9 cellular contexts compared by ENCODE assay signal in the genomic region with DNA sequence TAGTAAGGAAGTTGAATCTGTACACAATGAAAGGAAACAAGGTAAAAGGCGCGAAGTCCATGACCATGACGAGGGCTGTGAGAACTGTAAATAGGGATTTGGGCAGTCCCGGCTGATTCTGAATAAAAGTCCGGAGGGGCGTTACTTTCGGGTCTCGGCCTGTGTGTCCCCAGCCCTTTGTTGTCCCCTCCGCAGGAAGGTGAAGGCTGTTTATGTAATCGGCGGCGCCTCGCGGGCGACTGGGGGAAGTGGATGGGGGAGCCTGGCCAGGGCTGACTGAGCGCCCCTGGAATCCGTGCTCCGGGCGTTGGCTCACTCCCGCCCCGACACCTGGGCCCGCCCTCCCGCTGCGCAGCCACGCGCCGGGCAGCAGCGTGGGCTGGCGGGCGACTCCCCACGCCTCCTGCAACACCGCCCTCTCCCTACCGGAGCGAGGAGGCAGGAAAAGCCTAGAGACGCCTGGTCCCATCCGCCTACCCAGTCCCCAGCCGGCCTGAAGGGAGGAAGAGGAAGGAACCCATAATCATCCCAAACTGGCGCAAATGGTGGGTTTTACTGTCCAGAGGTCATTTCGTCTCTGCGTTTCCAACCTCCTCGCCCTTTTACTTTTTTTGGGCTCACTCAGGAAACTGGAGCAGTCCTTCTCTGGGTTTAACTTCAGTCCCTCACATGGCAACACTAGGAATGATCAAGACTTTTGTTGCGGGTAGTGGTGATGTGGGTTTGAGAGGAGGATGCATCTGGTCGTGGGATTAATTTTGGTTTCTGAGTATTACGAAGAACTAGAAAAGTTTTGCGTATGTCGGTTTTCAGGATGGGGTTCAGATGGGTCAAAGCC. TPM values are rescaled to one million over a fixed set of nuclear protein-coding genes. Genes with fewer than 3 reads are reported as not detected.
DNase-seq lines count a peak whose midpoint lies in the region; ATAC-seq and TF ChIP-seq lines count a peak whose summit lies in the region.
"Had no signal": no experiment of that assay in that cellular context is flagged by ENCODE, and none has a peak within 500 bp of the region (broad histone marks: within the 10 kb centered on the region; RNA-seq: fewer than 3 reads in every experiment).

No MANE protein-coding gene starts in this region.

- H3K9ac ChIP-seq in muscle layer of colon (ENCODE audit: low read length) = no peak overlapping the region

- H3K27me3 ChIP-seq in SJCRH30 (no peaks in the 10 kb centered on the region), muscle layer of colon (ENCODE audit: control insufficient read depth in 1 of 2, insufficient read depth in 2 of 2, low read length in 2 of 2) (peaks cover 38 to 44% of the 10 kb centered on the region in 2 donors)

- H3K4me3 ChIP-seq in GM12865 (ENCODE audit: low read depth, low read length) (peak overlapping the region; percentile 22), SJCRH30 (peak overlapping the region; percentile 54), muscle layer of colon (ENCODE audit: low read depth in 1 of 2, low read length in 2 of 2) (peak overlapping the region; percentile 27 to 64)

- H3K36me3 ChIP-seq in SJCRH30 (no peaks in the 10 kb centered on the region), muscle layer of colon (ENCODE audit: insufficient read depth, low read length) (no peaks in the 10 kb centered on the region)

- no peak for ATAC-seq in GM19397 (IDR thresholded peaks at IDR 0.05; ENCODE audit: unreplicated experiment)
- no peak for ATAC-seq in HG03342 (IDR thresholded peaks at IDR 0.05; ENCODE audit: unreplicated experiment)

- H3K9me3 ChIP-seq in SJCRH30 (replicated peaks) (no peaks in the 10 kb centered on the region), muscle layer of colon (ENCODE audit: low read length) (peaks cover 6% of the 10 kb centered on the region)

- H3K27ac ChIP-seq in SJCRH30 (peak overlapping the region; percentile 29; the same call in 1 of the 2 replicates), muscle layer of colon (ENCODE audit: low read depth, low read length) (no peak overlapping the region)

- DNase-seq in GM12865 (ENCODE audit: low read depth) = no peak
- DNase-seq in SJCRH30 = peak; percentile 11 to 23
- peak; percentile 56 for DNase-seq in ecto neural progenitor cell (ENCODE audit: low spot score)
- no peak for DNase-seq in KG1 (lab: John Stamatoyannopoulos, UW)
- DNase-seq in COLO829 (ENCODE audit: low spot score) = no peak

- no peak for TF ChIP-seq CTCF in GM12865 (IDR thresholded peaks at IDR 0.05; ENCODE audit: insufficient read depth, low read depth, low read length, missing control alignments)

- H3K4me1 ChIP-seq in SJCRH30 = peaks cover 15% of the 10 kb centered on the region; the same call in 1 of the 2 replicates
- H3K4me1 ChIP-seq in muscle layer of colon (ENCODE audit: insufficient read depth, low read length) = peaks cover 27% of the 10 kb centered on the region

RNA-seq across cellular contexts. Expression of gene TRIM31, which starts 12.1 kb away (rescaled TPM):
- total RNA-seq in SJCRH30 (2014; rRNA removed; shearing (Covaris generic)) = 0.10 TPM in 1 of 2 replicates, not detected in the other
- total RNA-seq: renal cortical epithelial cell had no signal

RNA-seq across cellular contexts. Expression of gene RNF39, which starts 25.2 kb away (rescaled TPM):
- not detected in 2 replicates for total RNA-seq in SJCRH30 (2014; rRNA removed; shearing (Covaris generic))

RNA-seq across cellular contexts. Expression of gene PPP1R11, which starts 33.8 kb away (rescaled TPM):
- total RNA-seq in SJCRH30 (2014; rRNA removed; shearing (Covaris generic)) = 43.5 and 43.9 TPM in 2 replicates

RNA-seq across cellular contexts. Expression of gene TRIM40, which starts 35.1 kb away (rescaled TPM):
- not detected in 2 replicates for total RNA-seq in SJCRH30 (2014; rRNA removed; shearing (Covaris generic))
- total RNA-seq: renal cortical epithelial cell had no signal

RNA-seq across cellular contexts. Expression of gene POLR1H, which starts 39.7 kb away (rescaled TPM):
- 31.0 and 40.6 TPM in 2 replicates for total RNA-seq in SJCRH30 (2014; rRNA removed; shearing (Covaris generic))

Comparison
In these comparisons a context has a peak if more than half of its experiments do, and no peak if none do; other contexts are left out.
1. DNase-seq: peak in SJCRH30 (2 of 2) and ecto neural progenitor cell (single experiment); none in GM12865 (single experiment), KG1 (single experiment) and COLO829 (single experiment).
2. Peak in every context shown above with its lines, with median percentiles within 50 percentile points of each other: H3K4me3 ChIP-seq.